In genomic region chr16:1333149-1333812, GRCh38 we compare ENCODE assay signal across 8 cellular contexts. TPM values are rescaled to one million over a fixed set of nuclear protein-coding genes. Genes with fewer than 3 reads are reported as not detected.
A peak's percentile ranks its signal among the peaks of the same experiment; 100 is the strongest.
DNase-seq lines count a peak whose midpoint lies in the region; ATAC-seq and TF ChIP-seq lines count a peak whose summit lies in the region.

Gene BAIAP3 (plus strand): TSS chr16:1333645. CDS start chr16:1338550, 4,905 bp downstream.

- H3K9me3 ChIP-seq in left ventricle myocardium inferior (replicated peaks): peaks cover 4% of the 10 kb centered on the region
- H3K9me3 ChIP-seq in skeletal muscle satellite cell (replicated peaks; ENCODE audit: low read length): no peaks in the 10 kb centered on the region

- TF ChIP-seq CTCF in BJ (IDR thresholded peaks at IDR 0.05; ENCODE audit: insufficient read depth, low read depth, low read length): no peak
- no peak for TF ChIP-seq CTCF in left ventricle myocardium inferior (IDR thresholded peaks at IDR 0.05; ENCODE audit: borderline replicate concordance)

- ATAC-seq in GM21526 (IDR thresholded peaks at IDR 0.05; ENCODE audit: low FRiP score, unreplicated experiment): no peak

- POLR2A ChIA-PET in BJ (lab: Charles Lee): no interaction called here

- H3K27ac ChIP-seq in left ventricle myocardium inferior (replicated peaks): peak within 1 kb of the TSS; percentile 84

- DNase-seq in BJ (ENCODE audit: low read depth): no peak
- peak; percentile 59 for DNase-seq in LoVo (ENCODE audit: low spot score)
- peak; percentile 83 for DNase-seq in activated effector memory CD4-positive, alpha-beta T cell treated with anti-CD3 and anti-CD28 coated beads, Interleukin-2, amount 50 U/mL, for 16 hours
- DNase-seq in left ventricle myocardium inferior: peak; percentile 54
- no peak for DNase-seq in cortex of kidney (lab: John Stamatoyannopoulos, UW)
- no peak for DNase-seq in NCI-H2081 (lab: John Stamatoyannopoulos, UW)

- intact Hi-C loops in left ventricle myocardium inferior (cut with micrococcal nuclease): no loop called here

- H3K27me3 ChIP-seq in BJ (ENCODE audit: control insufficient read depth, insufficient read depth, low read length) (peaks cover 31% of the 10 kb centered on the region), left ventricle myocardium inferior (ENCODE audit: low read depth) (peaks cover 57% of the 10 kb centered on the region), skeletal muscle satellite cell (ENCODE audit: control insufficient read depth, insufficient read depth, low read length) (peaks cover 64% of the 10 kb centered on the region)

- no peaks in the 10 kb centered on the region for H3K36me3 ChIP-seq in BJ (ENCODE audit: control insufficient read depth, insufficient read depth, low read length)
- no peaks in the 10 kb centered on the region for H3K36me3 ChIP-seq in left ventricle myocardium inferior
- no peaks in the 10 kb centered on the region for H3K36me3 ChIP-seq in skeletal muscle satellite cell (ENCODE audit: insufficient read depth, low read length)

- no peak within 1 kb of the TSS for H3K9ac ChIP-seq in skeletal muscle satellite cell (ENCODE audit: low read depth, low read length)

- H3K4me1 ChIP-seq in left ventricle myocardium inferior: peaks cover 38% of the 10 kb centered on the region
- peaks cover 18% of the 10 kb centered on the region for H3K4me1 ChIP-seq in skeletal muscle satellite cell (ENCODE audit: control insufficient read depth, insufficient read depth, low read length)

- peak within 1 kb of the TSS; percentile 20 for H3K4me2 ChIP-seq in skeletal muscle satellite cell (ENCODE audit: low read length)

- CTCF ChIA-PET in BJ (lab: Yijun Ruan, JAX): interaction anchor here (0.6 to 1.6 kb wide), 3 partner anchors 21 to 1098 kb away, joined by 3 to 7 read pairs (median 3); no protein-coding TSS in a partner anchor

- H3K4me3 ChIP-seq in BJ (ENCODE audit: low read depth, low read length): peak within 1 kb of the TSS; percentile 24
- peak within 1 kb of the TSS; percentile 68 for H3K4me3 ChIP-seq in left ventricle myocardium inferior
- no peak within 1 kb of the TSS for H3K4me3 ChIP-seq in skeletal muscle satellite cell (ENCODE audit: low read length)

RNA-seq across cellular contexts. Expression of gene BAIAP3, which starts in this region (rescaled TPM):
- 0.29 and 0.33 TPM in 2 replicates for polyA plus RNA-seq in BJ (2011; rRNA removed)
- polyA minus RNA-seq in BJ (2011; rRNA and poly(A)+ RNA removed): 0.14 and 0.51 TPM in 2 replicates
- total RNA-seq in left ventricle myocardium inferior: 3.9 TPM
- total RNA-seq in skeletal muscle satellite cell (2012; rRNA removed): 1.1 TPM in 1 of 2 replicates, not detected in the other

Comparison
In these comparisons a context has a peak if more than half of its experiments do, and no peak if none do; other contexts are left out.
1. DNase-seq: peak in LoVo (single experiment), activated effector memory CD4-positive, alpha-beta T cell treated with anti-CD3 and anti-CD28 coated beads, Interleukin-2, amount 50 U/mL, for 16 hours (single experiment) and left ventricle myocardium inferior (single experiment); none in BJ (single experiment), cortex of kidney (single experiment) and NCI-H2081 (0 of 2).